ENCODE assay signal across 31 cellular contexts in the genomic region with DNA sequence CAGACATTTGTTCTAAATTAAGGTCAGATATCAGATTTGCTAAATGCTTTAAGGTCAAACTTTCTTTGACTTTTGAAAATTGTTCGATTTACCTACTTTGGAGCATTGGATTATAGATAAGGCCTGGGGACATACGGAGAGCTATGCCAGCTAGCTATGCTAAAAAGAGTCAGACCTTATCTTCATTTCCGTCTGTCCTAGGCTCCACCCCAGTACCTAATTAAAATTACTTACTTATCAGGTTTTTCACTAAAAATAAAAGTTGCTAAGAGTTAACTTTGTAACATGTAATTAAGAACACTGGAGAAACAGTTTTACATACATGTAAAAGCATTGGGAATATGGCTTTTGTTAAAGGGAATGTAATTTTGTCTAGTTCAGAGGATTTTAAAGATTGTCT. TPM values are rescaled to one million over a fixed set of nuclear protein-coding genes. Genes with fewer than 3 reads are reported as not detected.
"Had no signal": no experiment of that assay in that cellular context is flagged by ENCODE, and none has a peak within 500 bp of the region (broad histone marks: within the 10 kb centered on the region; RNA-seq: fewer than 3 reads in every experiment).

No MANE protein-coding gene starts in this region.

- ATAC-seq: activated CD8-positive, alpha-beta memory T cell treated with anti-CD3 and anti-CD28 coated beads, Interleukin-2, amount 10 ng/mL, durations not matched to agents 7 days and 5 days; activated CD8-positive, alpha-beta T cell treated with anti-CD3 and anti-CD28 coated beads, Interleukin-2, amount 10 ng/mL, durations not matched to agents 7 days and 5 days; activated naive CD4-positive, alpha-beta T cell treated with anti-CD3 and anti-CD28 coated beads, Interleukin-2, amount 50 U/mL, for 72 hours; activated T-cell treated with anti-CD3 and anti-CD28 coated beads, Interleukin-2, amount 50 U/mL, for 4 hours; activated T-cell treated with anti-CD3 and anti-CD28 coated beads, Interleukin-2, amount 50 U/mL, for 72 hours; activated T-helper 17 cell treated with anti-CD3 and anti-CD28 coated beads, Interleukin-2, amount 50 U/mL, for 72 hours; body of pancreas had no signal

- DNase-seq: activated B cell treated with CpG ODN at 0.5 μM for 24 hours; activated CD4-positive, alpha-beta memory T cell treated with anti-CD3 and anti-CD28 coated beads, Interleukin-2, amount 10 ng/mL, durations not matched to agents 7 days and 5 days; activated CD4-positive, alpha-beta T cell treated with anti-CD3 and anti-CD28 coated beads for 4 hours; activated CD4-positive, alpha-beta T cell treated with anti-CD3 and anti-CD28 coated beads, Interleukin-2, amount 10 ng/mL, durations not matched to agents 24 days and 14 days; activated CD4-positive, alpha-beta T cell treated with anti-CD3 and anti-CD28 coated beads, Interleukin-2, amount 50 U/mL, for 1 hour; activated CD4-positive, alpha-beta T cell treated with anti-CD3 and anti-CD28 coated beads, Interleukin-2, amount 50 U/mL, for 4 hours; activated CD4-positive, CD25-positive, alpha-beta regulatory T cell treated with anti-CD3 and anti-CD28 coated beads, Interleukin-2, amount 50 U/mL, for 72 hours; activated CD8-positive, alpha-beta memory T cell treated with anti-CD3 and anti-CD28 coated beads for 24 hours; activated CD8-positive, alpha-beta memory T cell treated with anti-CD3 and anti-CD28 coated beads, Interleukin-2, amount 10 ng/mL, durations not matched to agents 7 days and 5 days; activated CD8-positive, alpha-beta memory T cell treated with anti-CD3 and anti-CD28 coated beads, Interleukin-2, amount 50 U/mL, for 48 hours; activated CD8-positive, alpha-beta T cell treated with anti-CD3 and anti-CD28 coated beads, Interleukin-2, amount 10 ng/mL, durations not matched to agents 7 days and 5 days; activated effector memory CD4-positive, alpha-beta T cell treated with anti-CD3 and anti-CD28 coated beads, Interleukin-2, amount 50 U/mL, for 16 hours; activated gamma-delta T cell treated with Interleukin-2 at 50 U/mL for 16 hours; activated naive CD4-positive, alpha-beta T cell; activated naive CD4-positive, alpha-beta T cell treated with anti-CD3 and anti-CD28 coated beads for 36 hours; activated naive CD4-positive, alpha-beta T cell treated with anti-CD3 and anti-CD28 coated beads, Interleukin-2, amount 50 U/mL, for 16 hours; activated naive CD8-positive, alpha-beta T cell treated with anti-CD3 and anti-CD28 coated beads for 36 hours; activated T-cell treated with anti-CD3 and anti-CD28 coated beads, Interleukin-2, amount 50 U/mL, for 4 hours; activated T-cell treated with anti-CD3 and anti-CD28 coated beads, Interleukin-2, amount 50 U/mL, for 72 hours; adrenal gland; amniotic stem cell; aorta; body of pancreas; brain microvascular endothelial cell; central memory CD4-positive, alpha-beta T cell; T-helper 1 cell; T-helper 2 cell; T-helper 9 cell had no signal

RNA-seq across cellular contexts. Expression of a gene that starts 7.1 kb away (rescaled TPM):
- total RNA-seq: activated B cell treated with CpG ODN at 0.5 μM for 24 hours; activated CD4-positive, alpha-beta memory T cell treated with anti-CD3 and anti-CD28 coated beads, Interleukin-2, amount 10 ng/mL, durations not matched to agents 7 days and 5 days; activated CD4-positive, alpha-beta T cell treated with anti-CD3 and anti-CD28 coated beads, Interleukin-2, amount 10 ng/mL, durations not matched to agents 24 days and 14 days; activated CD8-positive, alpha-beta memory T cell treated with anti-CD3 and anti-CD28 coated beads, Interleukin-2, amount 10 ng/mL, durations not matched to agents 7 days and 5 days; activated CD8-positive, alpha-beta T cell treated with anti-CD3 and anti-CD28 coated beads, Interleukin-2, amount 10 ng/mL, durations not matched to agents 7 days and 5 days; activated naive CD4-positive, alpha-beta T cell treated with anti-CD3 and anti-CD28 coated beads for 36 hours; activated naive CD4-positive, alpha-beta T cell treated with anti-CD3 and anti-CD28 coated beads, Interleukin-2, amount 50 U/mL, for 72 hours; activated naive CD8-positive, alpha-beta T cell treated with anti-CD3 and anti-CD28 coated beads for 36 hours; activated T-cell treated with anti-CD3 and anti-CD28 coated beads, Interleukin-2, amount 50 U/mL, for 4 hours; activated T-helper 1 cell treated with anti-CD3 and anti-CD28 coated beads, Interleukin-12 subunit alpha, Interleukin-12 subunit beta, Interleukin-2, Interleukin-4 antibody, amounts not matched to agents 30 ng/mL and 10 ng/mL and 1 ng/mL, durations not matched to agents 14 hours and 24 hours and 36 hours; activated T-helper 17 cell treated with anti-CD3 and anti-CD28 coated beads, Interleukin-2, amount 50 U/mL, for 72 hours had no signal
